ENCODE assay signal across 8 cellular contexts in genomic region chr13:97911311-97912138, GRCh38. TPM values are rescaled to one million over a fixed set of nuclear protein-coding genes. Genes with fewer than 3 reads are reported as not detected.
A peak's percentile ranks its signal among the peaks of the same experiment; 100 is the strongest.
DNase-seq lines count a peak whose midpoint lies in the region; ATAC-seq, FAIRE-seq and TF ChIP-seq lines count a peak whose summit lies in the region.

No MANE protein-coding gene starts in this region.

- H3K27ac ChIP-seq in heart right ventricle = no peak overlapping the region
- no peak overlapping the region for H3K27ac ChIP-seq in right atrium auricular region
- no peak overlapping the region for H3K27ac ChIP-seq in astrocyte (ENCODE audit: low read depth, low read length)

- intact Hi-C loops in heart right ventricle (cut with DNase I) = loop anchor here in 4 of 10 donors (2.0 to 5.0 kb wide), 4 partner anchors 49 to 57 kb away; no protein-coding TSS in a partner anchor

- ATAC-seq in heart right ventricle = no peak
- ATAC-seq in HG03442 (IDR thresholded peaks at IDR 0.05; ENCODE audit: unreplicated experiment) = peak; percentile 61

- peak; percentile 88 for FAIRE-seq in astrocyte (lab: Jason Lieb, UNC)

- H3K4me3 ChIP-seq in heart right ventricle (no peak overlapping the region), right atrium auricular region (no peak overlapping the region), astrocyte (ENCODE audit: insufficient read depth, low read depth, low read length) (no peak overlapping the region)

- DNase-seq in heart right ventricle = no peak
- no peak for DNase-seq in right atrium auricular region (ENCODE audit: low spot score)
- DNase-seq in astrocyte (ENCODE audit: low read depth) = peak; percentile 25
- no peak for DNase-seq in progenitor cell of endocrine pancreas (ENCODE audit: low spot score, unreplicated experiment)
- no peak for DNase-seq in amygdala (lab: John Stamatoyannopoulos, UW)
- no peak for DNase-seq in ureter (ENCODE audit: low spot score)
- DNase-seq in DMS79 (lab: John Stamatoyannopoulos, UW) = no peak

- TF ChIP-seq CTCF in heart right ventricle (IDR thresholded peaks at IDR 0.05) (peak in 7 of 9 donors; percentile 30 to 51 (median 40)), right atrium auricular region (IDR thresholded peaks at IDR 0.05) (peak in 1 of 2 donors; percentile 47), astrocyte (IDR thresholded peaks at IDR 0.05; ENCODE audit: insufficient read depth, low read depth, low read length) (peak; percentile 47), progenitor cell of endocrine pancreas (IDR thresholded peaks at IDR 0.05; ENCODE audit: unreplicated experiment) (peak; percentile 44)

- peak overlapping the region; percentile 37 for H3K27ac Mint-ChIP-seq in astrocyte (ENCODE audit: unreplicated experiment)
- H3K27ac Mint-ChIP-seq in progenitor cell of endocrine pancreas = no peak overlapping the region

- H3K9ac ChIP-seq in astrocyte (ENCODE audit: low read length) = no peak overlapping the region

- H3K27me3 Mint-ChIP-seq in astrocyte (ENCODE audit: low read depth, unreplicated experiment) (no peaks in the 10 kb centered on the region), progenitor cell of endocrine pancreas (no peaks in the 10 kb centered on the region)

- H3K9me3 ChIP-seq in heart right ventricle (peaks cover 0 to 31% (median 3%) of the 10 kb centered on the region in 11 donors), right atrium auricular region (peaks cover 0 to 11% of the 10 kb centered on the region in 2 donors), astrocyte (ENCODE audit: insufficient read depth, low read depth, low read length) (no peaks in the 10 kb centered on the region)

- no peak overlapping the region for H2AFZ ChIP-seq in astrocyte (ENCODE audit: low read depth, low read length)

- H3K4me1 Mint-ChIP-seq in astrocyte (ENCODE audit: low read depth, unreplicated experiment) = peaks cover 5% of the 10 kb centered on the region
- no peaks in the 10 kb centered on the region for H3K4me1 Mint-ChIP-seq in progenitor cell of endocrine pancreas (ENCODE audit: low read depth)

- H3K4me3 Mint-ChIP-seq in astrocyte (ENCODE audit: unreplicated experiment) (no peak overlapping the region), progenitor cell of endocrine pancreas (ENCODE audit: low read depth) (no peak overlapping the region)

- no peak overlapping the region for H3K4me2 ChIP-seq in astrocyte (ENCODE audit: low read length)

- 52 to 55% methylated on average over 7 of the region's 7 CpGs for WGBS in heart right ventricle, 2 donors

- H3K9me3 Mint-ChIP-seq in astrocyte (ENCODE audit: unreplicated experiment) (peaks cover 21% of the 10 kb centered on the region), progenitor cell of endocrine pancreas (ENCODE audit: low read depth) (peaks cover 8% of the 10 kb centered on the region)

- no peaks in the 10 kb centered on the region for H4K20me1 ChIP-seq in astrocyte (ENCODE audit: insufficient read depth, low read length)

- H3K36me3 ChIP-seq in heart right ventricle (no peaks in the 10 kb centered on the region), right atrium auricular region (no peaks in the 10 kb centered on the region), astrocyte (ENCODE audit: insufficient read depth, low read length) (no peaks in the 10 kb centered on the region)

- H3K79me2 ChIP-seq in astrocyte (ENCODE audit: insufficient read depth, low read length) = no peaks in the 10 kb centered on the region

- H3K4me1 ChIP-seq in heart right ventricle (no peaks in the 10 kb centered on the region), right atrium auricular region (no peaks in the 10 kb centered on the region), astrocyte (ENCODE audit: insufficient read depth, low read length) (peaks cover 6% of the 10 kb centered on the region)

- H3K27me3 ChIP-seq in heart right ventricle (no peaks in the 10 kb centered on the region), right atrium auricular region (no peaks in the 10 kb centered on the region), astrocyte (ENCODE audit: insufficient read depth, low read length) (no peaks in the 10 kb centered on the region)

- H3K36me3 Mint-ChIP-seq in astrocyte (ENCODE audit: low read depth, unreplicated experiment) (no peaks in the 10 kb centered on the region), progenitor cell of endocrine pancreas (ENCODE audit: insufficient read depth) (no peaks in the 10 kb centered on the region)

RNA-seq across cellular contexts. Expression of gene IPO5, which starts 42.0 kb away (rescaled TPM):
- total RNA-seq in heart right ventricle (100 to 1,000 TPM in 9 of 10 donors, 10 to 100 TPM in 1; 91.3 to 149 (median 121) TPM), right atrium auricular region (10 to 100 TPM; 58.2 to 87.4 TPM), astrocyte (137 and 154 TPM in 2 replicates), progenitor cell of endocrine pancreas (202 and 208 TPM in 2 replicates), ureter (119 TPM)
- 10 to 100 TPM; 17.0 to 76.2 TPM for polyA plus RNA-seq in heart right ventricle
